Comparison of ENCODE assay signal across 29 cellular contexts in the genomic region with DNA sequence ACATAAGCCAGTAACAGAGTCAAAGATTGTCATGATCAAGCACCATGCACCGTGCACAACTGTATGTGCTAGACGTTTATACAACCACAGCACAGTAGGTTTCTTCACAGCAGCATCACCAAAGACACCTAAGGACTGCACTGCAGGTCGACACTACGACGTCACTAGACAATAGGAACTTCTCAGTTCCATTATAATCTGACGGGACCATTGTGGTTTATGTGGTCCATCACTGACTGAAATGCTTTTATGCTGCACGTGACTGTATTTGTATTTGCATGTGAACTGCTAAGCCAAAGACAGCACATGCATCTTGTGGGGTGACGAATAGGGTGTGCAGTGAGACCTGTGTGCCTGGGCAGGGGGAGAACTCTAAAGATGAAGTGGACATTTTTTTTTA.
DNase-seq lines count a peak whose midpoint lies in the region; ATAC-seq, FAIRE-seq and TF ChIP-seq lines count a peak whose summit lies in the region.
"Had no signal": no experiment of that assay in that cellular context is flagged by ENCODE, and none has a peak within 500 bp of the region (broad histone marks: within the 10 kb centered on the region; RNA-seq: fewer than 3 reads in every experiment).

No MANE protein-coding gene starts in this region.

- H3K27ac ChIP-seq in caudate nucleus (ENCODE audit: low read depth, low read length) = no peak overlapping the region
- no peak overlapping the region for H3K27ac ChIP-seq in CD8-positive, alpha-beta T cell (ENCODE audit: low read depth, low read length)
- H3K27ac ChIP-seq: adrenal gland, C4-2B, coronary artery, foreskin keratinocyte, vagina had no signal

- ATAC-seq in GM19463 (IDR thresholded peaks at IDR 0.05; ENCODE audit: unreplicated experiment) = peak; percentile 62
- no peak for ATAC-seq in CD8-positive, alpha-beta T cell
- no peak for ATAC-seq in HG02759 (IDR thresholded peaks at IDR 0.05; ENCODE audit: unreplicated experiment)
- ATAC-seq: effector memory CD8-positive, alpha-beta T cell; left ventricle myocardium superior; stimulated activated memory B cell treated with anti-CD40 and anti-IgM and Interleukin-4, amounts not matched to agents 10 μg/mL and 1 μg/mL and 100 μg/mL, for 72 hours had no signal

- no peaks in the 10 kb centered on the region for H3K4me1 Mint-ChIP-seq in CD8-positive, alpha-beta T cell (ENCODE audit: low read depth)
- H3K4me1 Mint-ChIP-seq: IgD-negative memory B cell; stimulated activated memory B cell treated with anti-CD40 and anti-IgM and Interleukin-4, amounts not matched to agents 10 μg/mL and 1 μg/mL and 100 μg/mL, for 72 hours had no signal

- H3K9me3 ChIP-seq in CD8-positive, alpha-beta T cell (ENCODE audit: low read length) = no peaks in the 10 kb centered on the region
- H3K9me3 ChIP-seq: adrenal gland, vagina had no signal

- no peaks in the 10 kb centered on the region for H3K9me3 Mint-ChIP-seq in CD8-positive, alpha-beta T cell
- H3K9me3 Mint-ChIP-seq: effector memory CD8-positive, alpha-beta T cell; IgD-negative memory B cell; mesothelial cell of epicardium; naive thymus-derived CD8-positive, alpha-beta T cell; stimulated activated memory B cell treated with anti-CD40 and anti-IgM and Interleukin-4, amounts not matched to agents 10 μg/mL and 1 μg/mL and 100 μg/mL, for 72 hours; T-helper 1 cell treated with Interleukin-12 subunit alpha and Interleukin-12 subunit beta and Interleukin-4 antibody, amounts not matched to agents 30 μg/mL and 1 μg/mL, for 36 hours had no signal

- H3K4me3 Mint-ChIP-seq in CD8-positive, alpha-beta T cell = no peak overlapping the region
- H3K4me3 Mint-ChIP-seq: effector memory CD8-positive, alpha-beta T cell; IgD-negative memory B cell; mesothelial cell of epicardium; naive thymus-derived CD8-positive, alpha-beta T cell; stimulated activated memory B cell treated with anti-CD40 and anti-IgM and Interleukin-4, amounts not matched to agents 10 μg/mL and 1 μg/mL and 100 μg/mL, for 72 hours; T-helper 1 cell treated with Interleukin-12 subunit alpha and Interleukin-12 subunit beta and Interleukin-4 antibody, amounts not matched to agents 30 μg/mL and 1 μg/mL, for 36 hours had no signal

- FAIRE-seq in GM12891 (lab: Jason Lieb, UNC) = peak; percentile 61

- intact Hi-C loops in CD8-positive, alpha-beta T cell (cut with DNase I, micrococcal nuclease) = loop anchor here in 1 of 2 experiments (10.0 kb wide), 1 partner anchor 575 kb away; no protein-coding TSS in a partner anchor

- H3K4me1 ChIP-seq in CD8-positive, alpha-beta T cell (ENCODE audit: insufficient read depth, low read length) = no peaks in the 10 kb centered on the region
- H3K4me1 ChIP-seq: foreskin keratinocyte had no signal

- peaks cover 2% of the 10 kb centered on the region for H3K27me3 Mint-ChIP-seq in CD8-positive, alpha-beta T cell (ENCODE audit: low read depth)
- H3K27me3 Mint-ChIP-seq: IgD-negative memory B cell; stimulated activated memory B cell treated with anti-CD40 and anti-IgM and Interleukin-4, amounts not matched to agents 10 μg/mL and 1 μg/mL and 100 μg/mL, for 72 hours had no signal

- H3K36me3 ChIP-seq in CD8-positive, alpha-beta T cell (ENCODE audit: insufficient read depth, low read length) = no peaks in the 10 kb centered on the region
- H3K36me3 ChIP-seq: adrenal gland, vagina had no signal

- CTCF ChIA-PET in CD8-positive, alpha-beta T cell (lab: Charles Lee) = interaction anchor here (1.0 kb wide), 1 partner anchor 20 kb away, joined by 5 read pairs; no protein-coding TSS in a partner anchor

- no peak for DNase-seq in GM12891 (ENCODE audit: insufficient read length, low spot score)
- DNase-seq in SW480 (ENCODE audit: low spot score) = peak; percentile 33
- DNase-seq in myocyte (ENCODE audit: low read depth) = peak; percentile 17
- no peak for DNase-seq in caudate nucleus (lab: John Stamatoyannopoulos, UW)
- no peak for DNase-seq in CD8-positive, alpha-beta T cell
- no peak for DNase-seq in inferior parietal cortex (ENCODE audit: extremely low spot score)
- DNase-seq: activated CD4-positive, alpha-beta T cell treated with anti-CD3 and anti-CD28 coated beads for 48 hours; activated naive CD4-positive, alpha-beta T cell treated with Interleukin-2 at 50 U/mL for 16 hours; activated T-cell treated with anti-CD3 and anti-CD28 coated beads, Interleukin-2, amount 50 U/mL, for 48 hours; adrenal gland; effector memory CD8-positive, alpha-beta T cell; EL; foreskin keratinocyte; HCEC 1CT; left ventricle myocardium superior; naive thymus-derived CD8-positive, alpha-beta T cell; NCI-H187; NCI-H69; retina; stimulated activated CD4-positive, alpha-beta T cell treated with anti-CD3 and anti-CD28 coated beads, Interleukin-2, amount 100 ng/mL, for 48 hours had no signal

- no peaks in the 10 kb centered on the region for H3K27me3 ChIP-seq in CD8-positive, alpha-beta T cell (ENCODE audit: insufficient read depth, low read length)
- H3K27me3 ChIP-seq: adrenal gland, foreskin keratinocyte, vagina had no signal

- TF ChIP-seq POLR2A in GM12891 (IDR thresholded peaks at IDR 0.05; ENCODE audit: low read depth, low read length) = no peak

- H3K4me3 ChIP-seq in CD8-positive, alpha-beta T cell (ENCODE audit: low read depth, low read length) = no peak overlapping the region
- H3K4me3 ChIP-seq: adrenal gland, coronary artery, vagina had no signal

- no peaks in the 10 kb centered on the region for H3K36me3 Mint-ChIP-seq in CD8-positive, alpha-beta T cell
- H3K36me3 Mint-ChIP-seq: IgD-negative memory B cell; mesothelial cell of epicardium; naive thymus-derived CD8-positive, alpha-beta T cell; stimulated activated memory B cell treated with anti-CD40 and anti-IgM and Interleukin-4, amounts not matched to agents 10 μg/mL and 1 μg/mL and 100 μg/mL, for 72 hours had no signal

- no peak for TF ChIP-seq CTCF in CD8-positive, alpha-beta T cell (IDR thresholded peaks at IDR 0.05)

- POLR2A ChIA-PET in CD8-positive, alpha-beta T cell (lab: Charles Lee) = no interaction called here

- H3K27ac Mint-ChIP-seq in CD8-positive, alpha-beta T cell = no peak overlapping the region
- H3K27ac Mint-ChIP-seq: effector memory CD8-positive, alpha-beta T cell; IgD-negative memory B cell; mesothelial cell of epicardium; stimulated activated memory B cell treated with anti-CD40 and anti-IgM and Interleukin-4, amounts not matched to agents 10 μg/mL and 1 μg/mL and 100 μg/mL, for 72 hours; T-helper 1 cell treated with Interleukin-12 subunit alpha and Interleukin-12 subunit beta and Interleukin-4 antibody, amounts not matched to agents 30 μg/mL and 1 μg/mL, for 36 hours had no signal

TF ChIP-seq in GM12891, 5 proteins besides CTCF, POLR2A, EP300 and RAD21:
- no peak for TF ChIP-seq POU2F2 (IDR thresholded peaks at IDR 0.05; ENCODE audit: low read depth, low read length)
- TF ChIP-seq POLR2AphosphoS5 (IDR thresholded peaks at IDR 0.05; ENCODE audit: low read depth, low read length) = no peak
- no peak for TF ChIP-seq SPI1 (IDR thresholded peaks at IDR 0.05; ENCODE audit: low read depth, low read length)
- TF ChIP-seq TAF1 (IDR thresholded peaks at IDR 0.05; ENCODE audit: low read depth, low read length) = no peak
- no peak for TF ChIP-seq PAX5 (IDR thresholded peaks at IDR 0.05; ENCODE audit: insufficient read depth, low read length, severe bottlenecking)

Comparison
In these comparisons a context has a peak if more than half of its experiments do, and no peak if none do; other contexts are left out.
1. DNase-seq: peak in SW480 (single experiment) and myocyte (single experiment); none in GM12891 (single experiment), caudate nucleus (0 of 61), CD8-positive, alpha-beta T cell (0 of 7) and inferior parietal cortex (single experiment).